15 cellular contexts compared by ENCODE assay signal in genomic region chr9:87887661-87888480, GRCh38. TPM values are rescaled to one million over a fixed set of nuclear protein-coding genes. Genes with fewer than 3 reads are reported as not detected.
DNase-seq lines count a peak whose midpoint lies in the region; ATAC-seq and TF ChIP-seq lines count a peak whose summit lies in the region.
"Had no signal": no experiment of that assay in that cellular context is flagged by ENCODE, and none has a peak within 500 bp of the region (broad histone marks: within the 10 kb centered on the region; RNA-seq: fewer than 3 reads in every experiment).

No MANE protein-coding gene starts in this region.

- TF ChIP-seq POLR2A in esophagus muscularis mucosa (IDR thresholded peaks at IDR 0.05; ENCODE audit: low read depth) = no peak

- H3K27ac ChIP-seq in left ventricle myocardium inferior (replicated peaks) (no peak overlapping the region), esophagus muscularis mucosa (replicated peaks in 1 of 4) (no peak overlapping the region)

- no peaks in the 10 kb centered on the region for H3K27me3 Mint-ChIP-seq in nephron progenitor cell (ENCODE audit: low read depth, poor library complexity)

- 90% methylated on average over 4 of the region's 13 CpGs for WGBS in esophagus muscularis mucosa

- no peaks in the 10 kb centered on the region for H3K4me1 ChIP-seq in left ventricle myocardium inferior
- H3K4me1 ChIP-seq in esophagus muscularis mucosa = no peaks in the 10 kb centered on the region

- peak overlapping the region; percentile 39 for H3K27ac Mint-ChIP-seq in nephron progenitor cell
- H3K27ac Mint-ChIP-seq: CD14-positive monocyte; CD8-positive, alpha-beta T cell; GM23338; H9 had no signal

- DNase-seq in cardiac septum (ENCODE audit: low spot score) (peak; percentile 54), left ventricle myocardium inferior (no peak), esophagus muscularis mucosa (ENCODE audit: extremely low spot score) (peak; percentile 87), nephron progenitor cell (no peak), ureter (ENCODE audit: low spot score) (peak; percentile 33), H7 (no peak), DMS53 treated with DMSO at 0.1 percent for 48 hours (lab: John Stamatoyannopoulos, UW; ENCODE audit: unreplicated experiment) (no peak)
- DNase-seq: CD8-positive, alpha-beta T cell; COR-L47 had no signal

- ATAC-seq in HG02571 (IDR thresholded peaks at IDR 0.05; ENCODE audit: unreplicated experiment) = no peak
- ATAC-seq: CD8-positive, alpha-beta T cell; GM23338; HepG2 had no signal

- no peak for TF ChIP-seq EP300 in esophagus muscularis mucosa (IDR thresholded peaks at IDR 0.05)

- H3K27me3 ChIP-seq in left ventricle myocardium inferior (ENCODE audit: low read depth) (peaks cover 43% of the 10 kb centered on the region), esophagus muscularis mucosa (peaks cover 0 to 6% (median 0%) of the 10 kb centered on the region in 4 donors), H7 (ENCODE audit: control insufficient read depth, insufficient read depth, low read length) (no peaks in the 10 kb centered on the region)

- intact Hi-C loops in cardiac septum (cut with DNase I) = no loop called here
- intact Hi-C loops in left ventricle myocardium inferior (cut with micrococcal nuclease) = no loop called here
- intact Hi-C loops in esophagus muscularis mucosa (cut with DNase I) = no loop called here

- no peaks in the 10 kb centered on the region for H3K9me3 Mint-ChIP-seq in nephron progenitor cell
- H3K9me3 Mint-ChIP-seq: CD8-positive, alpha-beta T cell had no signal

- H3K36me3 ChIP-seq in left ventricle myocardium inferior (no peaks in the 10 kb centered on the region), esophagus muscularis mucosa (no peaks in the 10 kb centered on the region), H7 (replicated peaks; ENCODE audit: control insufficient read depth, insufficient read depth, low read length) (no peaks in the 10 kb centered on the region)

- H3K36me3 Mint-ChIP-seq in nephron progenitor cell (ENCODE audit: low read depth) = no peaks in the 10 kb centered on the region
- H3K36me3 Mint-ChIP-seq: CD14-positive monocyte; CD8-positive, alpha-beta T cell had no signal

- TF ChIP-seq CTCF in left ventricle myocardium inferior (IDR thresholded peaks at IDR 0.05; ENCODE audit: borderline replicate concordance) (no peak), esophagus muscularis mucosa (IDR thresholded peaks at IDR 0.05) (no peak), nephron progenitor cell (IDR thresholded peaks at IDR 0.05) (no peak)

- H3K9me3 ChIP-seq in left ventricle myocardium inferior (replicated peaks) (no peaks in the 10 kb centered on the region), esophagus muscularis mucosa (no peaks in the 10 kb centered on the region)

- no peak overlapping the region for H3K4me3 Mint-ChIP-seq in nephron progenitor cell
- H3K4me3 Mint-ChIP-seq: CD14-positive monocyte; CD8-positive, alpha-beta T cell; GM23338; H9 had no signal

- H3K4me3 ChIP-seq in left ventricle myocardium inferior = no peak overlapping the region
- H3K4me3 ChIP-seq in esophagus muscularis mucosa = no peak overlapping the region
- H3K4me3 ChIP-seq in H7 (ENCODE audit: insufficient read depth, low read depth, low read length) = no peak overlapping the region
- H3K4me3 ChIP-seq: GM23338 had no signal

- H3K4me1 Mint-ChIP-seq in nephron progenitor cell = peaks cover 12% of the 10 kb centered on the region
- H3K4me1 Mint-ChIP-seq: CD14-positive monocyte, GM23338 had no signal

RNA-seq across cellular contexts. Expression of gene SPATA31E1, which starts 5.2 kb away (rescaled TPM):
- total RNA-seq in cardiac septum = not detected
- not detected for total RNA-seq in left ventricle myocardium inferior
- total RNA-seq in esophagus muscularis mucosa = not detected
- not detected for total RNA-seq in ureter
- 0.07 TPM in 1 of 2 replicates, not detected in the other for total RNA-seq in H7 (2014; rRNA removed; shearing (Covaris generic))
- total RNA-seq: A673; CD8-positive, alpha-beta T cell; GM23338; HepG2 had no signal

RNA-seq across cellular contexts. Expression of gene SPATA31C1, which starts 29.9 kb away (rescaled TPM):
- total RNA-seq in cardiac septum (not detected), left ventricle myocardium inferior (not detected), esophagus muscularis mucosa (not detected), ureter (not detected)
- total RNA-seq in H7 (2014; rRNA removed; shearing (Covaris generic)) = 0.03 and 0.07 TPM in 2 replicates
- total RNA-seq: A673; CD8-positive, alpha-beta T cell; GM23338; HepG2 had no signal

Comparison
In these comparisons a context has a peak if more than half of its experiments do, and no peak if none do; other contexts are left out.
1. DNase-seq: peak in cardiac septum (single experiment), esophagus muscularis mucosa (single experiment) and ureter (single experiment); none in left ventricle myocardium inferior (single experiment), nephron progenitor cell (single experiment), H7 (single experiment) and DMS53 treated with DMSO at 0.1 percent for 48 hours (single experiment).